23 cellular contexts compared by ENCODE assay signal in the genomic region with DNA sequence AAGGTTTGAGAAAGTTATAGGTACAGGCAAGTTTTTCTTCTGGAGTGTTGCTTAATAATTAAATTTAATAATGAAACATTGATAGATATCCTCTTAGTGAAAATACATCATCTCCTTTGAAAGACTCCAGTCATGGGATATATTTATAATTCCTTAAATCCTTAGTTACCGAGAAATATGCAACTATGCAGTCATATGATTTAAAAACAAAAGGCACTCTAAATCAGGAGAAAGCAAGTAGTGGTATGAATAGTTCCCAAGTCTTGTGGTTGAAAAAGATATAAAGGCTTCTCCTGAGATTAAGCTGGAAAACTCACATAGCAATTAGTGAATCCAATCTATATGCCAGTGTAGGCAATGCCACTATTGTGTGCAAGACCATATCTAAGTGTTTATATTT.
"Had no signal": no experiment of that assay in that cellular context is flagged by ENCODE, and none has a peak within 500 bp of the region (broad histone marks: within the 10 kb centered on the region; RNA-seq: fewer than 3 reads in every experiment).

No MANE protein-coding gene starts in this region.

- H3K36me3 ChIP-seq: colonic mucosa, gastrocnemius medialis, heart right ventricle, left lung, lower lobe of right lung had no signal

- DNase-seq: colonic mucosa; cortex of kidney; effector CD8-positive, alpha-beta T cell; effector memory CD8-positive, alpha-beta T cell; endodermal cell; erythroblast; foreskin keratinocyte; gastrocnemius medialis; glutamatergic neuron; head of caudate nucleus; heart right ventricle; hippocampal formation; left cardiac atrium; left lung; left ventricle myocardium superior; lower lobe of right lung; mesenchymal stem cell; mucosa of descending colon; naive B cell had no signal

- ATAC-seq: effector memory CD8-positive, alpha-beta T cell; esophagus mucosa; foreskin keratinocyte; gastrocnemius medialis; heart right ventricle; left cardiac atrium; left lung; left ventricle myocardium superior; lower lobe of right lung; mucosa of descending colon had no signal

- H3K4me3 ChIP-seq: colonic mucosa, gastrocnemius medialis, heart right ventricle, left lung, lower lobe of right lung, mucosa of descending colon had no signal

- H3K27ac ChIP-seq: colonic mucosa, epithelial cell of prostate, foreskin keratinocyte, gastrocnemius medialis, heart right ventricle, left lung, lower lobe of right lung had no signal

- H3K27me3 ChIP-seq: colonic mucosa, foreskin keratinocyte, gastrocnemius medialis, heart right ventricle, left lung had no signal

- H3K4me1 ChIP-seq: colonic mucosa, foreskin keratinocyte, gastrocnemius medialis, heart right ventricle, left lung, lower lobe of right lung had no signal

- FAIRE-seq: islet of Langerhans, keratinocyte had no signal

- H3K9me3 ChIP-seq: colonic mucosa, gastrocnemius medialis, left lung, lower lobe of right lung, mucosa of descending colon had no signal
